In the genomic region with DNA sequence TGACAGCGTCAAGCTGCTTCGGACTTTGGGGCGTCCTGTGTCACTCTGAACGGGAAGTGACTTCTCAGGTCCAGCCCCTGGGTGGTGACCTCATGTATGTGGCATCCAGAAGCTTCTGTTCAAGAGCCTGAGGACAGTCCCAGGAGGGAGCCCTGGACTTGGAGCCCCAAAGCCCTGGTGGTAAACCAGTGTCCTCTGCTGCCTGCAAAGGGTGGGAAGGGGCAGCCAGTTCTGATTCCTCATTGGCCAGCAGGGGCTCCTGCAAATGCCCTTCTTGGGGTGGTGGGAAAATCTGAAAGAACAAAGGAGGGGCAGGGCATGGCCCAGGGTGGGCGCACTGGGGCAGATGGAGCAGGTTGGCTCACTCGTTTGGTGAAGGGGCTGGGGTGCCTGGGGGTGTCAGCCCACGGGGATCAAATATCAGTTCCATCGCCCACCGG, we compare ENCODE assay signal across 9 cellular contexts. TPM values are rescaled to one million over a fixed set of nuclear protein-coding genes. Genes with fewer than 3 reads are reported as not detected.
A peak's percentile ranks its signal among the peaks of the same experiment; 100 is the strongest.
DNase-seq lines count a peak whose midpoint lies in the region; ATAC-seq and TF ChIP-seq lines count a peak whose summit lies in the region.
"Had no signal": no experiment of that assay in that cellular context is flagged by ENCODE, and none has a peak within 500 bp of the region (broad histone marks: within the 10 kb centered on the region; RNA-seq: fewer than 3 reads in every experiment).

No MANE protein-coding gene starts in this region.

- H3K27me3 ChIP-seq in SK-N-SH (ENCODE audit: insufficient read depth): no peaks in the 10 kb centered on the region
- no peaks in the 10 kb centered on the region for H3K27me3 ChIP-seq in gastroesophageal sphincter
- no peaks in the 10 kb centered on the region for H3K27me3 ChIP-seq in psoas muscle (ENCODE audit: insufficient read depth in 3 of 3, low read length in 2 of 3)

- TF ChIP-seq POLR2A in gastroesophageal sphincter (IDR thresholded peaks at IDR 0.05): no peak

- H3K27ac ChIP-seq in SK-N-SH (ENCODE audit: low read depth in 2 of 2, low read length in 1 of 2) (no peak overlapping the region), gastroesophageal sphincter (peak overlapping the region in 3 of 4 donors; percentile 95 to 97 (median 95)), psoas muscle (peak overlapping the region; percentile 96)

- POLR2A ChIA-PET in SK-N-SH (lab: Yijun Ruan, JAX): no interaction called here

- H3K9ac ChIP-seq in SK-N-SH: no peak overlapping the region

- CTCF ChIA-PET in SK-N-SH (lab: Yijun Ruan, JAX): interaction anchor here (0.8 to 14.6 kb wide), 17 partner anchors 14 to 353 kb away, joined by 3 to 470 read pairs (median 5); partner anchors contain the start of gene TAF1C

- peak overlapping the region; percentile 99 for H3K4me2 ChIP-seq in SK-N-SH

- H3F3A ChIP-seq in SK-N-SH (replicated peaks; ENCODE audit: insufficient read depth): peaks cover 3% of the 10 kb centered on the region

- TF ChIP-seq RAD21 in SK-N-SH (IDR thresholded peaks at IDR 0.05; ENCODE audit: low read length): no peak

- H4K20me1 ChIP-seq in SK-N-SH (ENCODE audit: insufficient read depth): peaks cover 11% of the 10 kb centered on the region; the same call in 1 of the 2 replicates

- H2AFZ ChIP-seq in SK-N-SH (ENCODE audit: low read depth): no peak overlapping the region

- 39% methylated on average over 9 of the region's 9 CpGs for WGBS in SK-N-SH (ENCODE audit: low lambda C conversion rate)
- 62 to 65% methylated on average over 3 of the region's 9 CpGs for WGBS in gastroesophageal sphincter (ENCODE audit: low coverage in 1 of 2), 2 donors
- whole genome bisulfite sequencing in psoas muscle, 3 donors: 48 to 52% (median 52%) methylated on average over 9 of the region's 9 CpGs

- H3K4me3 ChIP-seq in SK-N-SH (ENCODE audit: low read depth in 2 of 2, low read length in 1 of 2): peak overlapping the region in 1 of 2 experiments; percentile 65; a peak in 1 of 4 replicates
- peak overlapping the region in 1 of 2 donors; percentile 71 for H3K4me3 ChIP-seq in gastroesophageal sphincter
- H3K4me3 ChIP-seq in psoas muscle: peak overlapping the region; percentile 78

- no peak for ATAC-seq in gastroesophageal sphincter
- peak; percentile 34 to 53 (median 45) for ATAC-seq in psoas muscle
- ATAC-seq in HG02938 (IDR thresholded peaks at IDR 0.05; ENCODE audit: unreplicated experiment): no peak
- ATAC-seq in HG03039 (IDR thresholded peaks at IDR 0.05; ENCODE audit: unreplicated experiment): no peak

- no peaks in the 10 kb centered on the region for H3K9me2 ChIP-seq in SK-N-SH

- H3K9me3 ChIP-seq in SK-N-SH: no peaks in the 10 kb centered on the region
- no peaks in the 10 kb centered on the region for H3K9me3 ChIP-seq in gastroesophageal sphincter
- no peaks in the 10 kb centered on the region for H3K9me3 ChIP-seq in psoas muscle

- TF ChIP-seq EP300 in SK-N-SH (IDR thresholded peaks at IDR 0.05; ENCODE audit: borderline replicate concordance in 1 of 2, low read depth in 1 of 2, low read length in 1 of 2) (no peak), gastroesophageal sphincter (IDR thresholded peaks at IDR 0.05) (no peak)

- H3K36me3 ChIP-seq in SK-N-SH (replicated peaks in 1 of 2; ENCODE audit: control insufficient read depth in 1 of 2, insufficient read depth in 2 of 2, low read length in 1 of 2) (peaks cover 0 to 6% of the 10 kb centered on the region in 2 experiments), gastroesophageal sphincter (peaks cover 0 to 23% of the 10 kb centered on the region in 2 donors), psoas muscle (ENCODE audit: insufficient read depth in 1 of 2, low read depth in 1 of 2) (peaks cover 2 to 24% of the 10 kb centered on the region in 2 donors)

- intact Hi-C loops in psoas muscle (cut with DNase I): loop anchor here (5.0 to 10.0 kb wide), 3 partner anchors 108 to 230 kb away; partner anchors contain the start of gene TAF1C (in 1 of the 2)

- peak; percentile 34 for DNase-seq in GM04504 (ENCODE audit: low read depth)
- no peak for DNase-seq in SK-N-SH
- peak; percentile 59 to 75 for DNase-seq in psoas muscle
- no peak for DNase-seq in ecto neural progenitor cell (ENCODE audit: low spot score)
- no peak for DNase-seq in NCI-H1436 (lab: John Stamatoyannopoulos, UW)

- no peaks in the 10 kb centered on the region for H3K79me2 ChIP-seq in SK-N-SH (ENCODE audit: insufficient read depth)

- H3K4me1 ChIP-seq in SK-N-SH (ENCODE audit: control insufficient read depth in 1 of 2, insufficient read depth in 2 of 2, low read depth in 1 of 2, low read length in 1 of 2) (peaks cover 9 to 37% of the 10 kb centered on the region in 2 experiments; a peak in 2 of 4 replicates), gastroesophageal sphincter (peaks cover 0 to 50% (median 14%) of the 10 kb centered on the region in 3 donors), psoas muscle (peaks cover 29% of the 10 kb centered on the region)

- TF ChIP-seq CTCF in SK-N-SH (IDR thresholded peaks at IDR 0.05): no peak
- peak in 2 of 4 experiments; percentile 7 to 8 for TF ChIP-seq CTCF in gastroesophageal sphincter (IDR thresholded peaks at IDR 0.05)
- no peak for TF ChIP-seq CTCF in psoas muscle (IDR thresholded peaks at IDR 0.05)

TF ChIP-seq in SK-N-SH, 30 proteins besides CTCF, POLR2A, EP300 and RAD21:
- TF ChIP-seq FOXJ3 (CRISPR knock-in tag; IDR thresholded peaks at IDR 0.05) (no peak), IRF3 (IDR thresholded peaks at IDR 0.05; ENCODE audit: low read depth, low read length) (no peak), PBX3 (IDR thresholded peaks at IDR 0.05) (peak; percentile 45), TAF1 (IDR thresholded peaks at IDR 0.05; ENCODE audit: borderline replicate concordance, low read depth, low read length) (no peak)
TF ChIP-seq in SK-N-SH: peak in this region for 1.

RNA-seq across cellular contexts. Expression of gene OSGIN1, which starts 1.6 kb away (rescaled TPM):
- polyA plus RNA-seq in SK-N-SH (2012; rRNA removed) (4.8 and 5.2 TPM in 2 replicates), psoas muscle (10 to 100 TPM; 18.4 to 39.4 (median 37.0) TPM)
- polyA plus RNA-seq in SK-N-SH (2012; cell fraction: cytosol; rRNA removed): 1.4 and 2.3 TPM in 2 replicates
- polyA plus RNA-seq in SK-N-SH (2012; cell fraction: nucleus; rRNA removed): 7.5 and 8.1 TPM in 2 replicates
- total RNA-seq in gastroesophageal sphincter (10 to 100 TPM in 2 of 4 donors, 1 to 10 TPM in 2; 7.9 to 12.5 (median 9.4) TPM), psoas muscle (10 to 100 TPM; 10.4 to 33.7 (median 24.9) TPM)

RNA-seq across cellular contexts. Expression of gene NECAB2, which starts 13.4 kb away (rescaled TPM):
- polyA plus RNA-seq in SK-N-SH (2012; rRNA removed): 0.54 and 0.58 TPM in 2 replicates
- polyA plus RNA-seq in SK-N-SH (2012; cell fraction: cytosol; rRNA removed): 0.24 and 0.33 TPM in 2 replicates
- 1.2 and 2.1 TPM in 2 replicates for polyA plus RNA-seq in SK-N-SH (2012; cell fraction: nucleus; rRNA removed)
- total RNA-seq in gastroesophageal sphincter: 1 to 10 TPM in 1 of 4 donors, not detected in 3; 1.1 TPM
- total RNA-seq in psoas muscle: not detected
- under 1 TPM; 0.04 to 0.13 (median 0.09) TPM for polyA plus RNA-seq in psoas muscle
- total RNA-seq: activated CD4-positive, alpha-beta memory T cell treated with anti-CD3 and anti-CD28 coated beads, Interleukin-2, amount 10 ng/mL, durations not matched to agents 7 days and 5 days had no signal

RNA-seq across cellular contexts. Expression of gene MLYCD, which starts 55.7 kb away (rescaled TPM):
- 2.4 and 2.7 TPM in 2 replicates for polyA plus RNA-seq in SK-N-SH (2012; rRNA removed)
- 1.3 and 1.6 TPM in 2 replicates for polyA plus RNA-seq in SK-N-SH (2012; cell fraction: cytosol; rRNA removed)
- 8.0 and 8.5 TPM in 2 replicates for polyA plus RNA-seq in SK-N-SH (2012; cell fraction: nucleus; rRNA removed)
- 10 to 100 TPM in 3 of 4 donors, 1 to 10 TPM in 1; 9.9 to 17.6 (median 12.2) TPM for total RNA-seq in gastroesophageal sphincter
- 10 to 100 TPM; 14.7 to 21.6 (median 17.8) TPM for total RNA-seq in psoas muscle
- 10 to 100 TPM in 1 of 3 donors, 1 to 10 TPM in 2; 8.3 to 14.0 (median 9.3) TPM for polyA plus RNA-seq in psoas muscle

Comparison
In these comparisons a context has a peak if more than half of its experiments do, and no peak if none do; other contexts are left out.
1. DNase-seq: peak in GM04504 (single experiment) and psoas muscle (2 of 2); none in SK-N-SH (single experiment), ecto neural progenitor cell (single experiment) and NCI-H1436 (single experiment).
2. H3K27ac ChIP-seq: peak in gastroesophageal sphincter (3 of 4) and psoas muscle (single experiment); none in SK-N-SH (0 of 2).
3. ATAC-seq: peak in psoas muscle (4 of 4); none in gastroesophageal sphincter (single experiment), HG02938 (single experiment) and HG03039 (single experiment).